8 cellular contexts compared by ENCODE assay signal in genomic region chr6:31540640-31541039, GRCh38. TPM values are rescaled to one million over a fixed set of nuclear protein-coding genes. Genes with fewer than 3 reads are reported as not detected.
DNase-seq lines count a peak whose midpoint lies in the region; ATAC-seq, FAIRE-seq and TF ChIP-seq lines count a peak whose summit lies in the region.

No MANE protein-coding gene starts in this region.

- TF ChIP-seq CTCF in astrocyte (IDR thresholded peaks at IDR 0.05; ENCODE audit: insufficient read depth, low read depth, low read length) (no peak), liver (IDR thresholded peaks at IDR 0.05; ENCODE audit: low read depth, low read length, missing input control) (no peak), thoracic aorta (IDR thresholded peaks at IDR 0.05) (no peak)

- POLR2A ChIA-PET in activated CD4-positive, alpha-beta T cell treated with anti-CD3 and anti-CD28 coated beads, Interleukin-2, amount 10 ng/mL, durations not matched to agents 7 days and 5 days (lab: Charles Lee), result interaction anchor here (1.8 to 2.2 kb wide), 2 partner anchors 35 to 46 kb away, joined by 10 to 13 read pairs; partner anchors contain the start of gene TNF

- peak overlapping the region; percentile 98 for H3K27ac ChIP-seq in astrocyte (ENCODE audit: low read depth, low read length)
- H3K27ac ChIP-seq in liver (ENCODE audit: low read depth in 1 of 2, low read length in 2 of 2), result peak overlapping the region; percentile 99
- peak overlapping the region; percentile 79 to 98 for H3K27ac ChIP-seq in thoracic aorta

- WGBS in liver, result 20% methylated on average over 4 of the region's 4 CpGs

- no peak for FAIRE-seq in astrocyte (lab: Jason Lieb, UNC)

- H3K4me1 Mint-ChIP-seq in activated CD4-positive, alpha-beta T cell treated with anti-CD3 and anti-CD28 coated beads, Interleukin-2, amount 10 ng/mL, durations not matched to agents 7 days and 5 days, result peaks cover 52% of the 10 kb centered on the region
- peaks cover 30% of the 10 kb centered on the region for H3K4me1 Mint-ChIP-seq in astrocyte (ENCODE audit: low read depth, unreplicated experiment)

- H2AFZ ChIP-seq in astrocyte (ENCODE audit: low read depth, low read length), result no peak overlapping the region

- H3K27ac Mint-ChIP-seq in activated CD4-positive, alpha-beta T cell treated with anti-CD3 and anti-CD28 coated beads, Interleukin-2, amount 10 ng/mL, durations not matched to agents 7 days and 5 days, result peak overlapping the region; percentile 99
- H3K27ac Mint-ChIP-seq in astrocyte (ENCODE audit: unreplicated experiment), result peak overlapping the region; percentile 98

- CTCF ChIA-PET in activated CD4-positive, alpha-beta T cell treated with anti-CD3 and anti-CD28 coated beads, Interleukin-2, amount 10 ng/mL, durations not matched to agents 7 days and 5 days (lab: Charles Lee), result interaction anchor here (0.9 to 23.4 kb wide), 6 partner anchors 10 to 112 kb away, joined by 3 to 497 read pairs (median 12); partner anchors contain the start of genes BAG6, MCCD1, MICB and NCR3

- peaks cover 29% of the 10 kb centered on the region for H3K4me1 ChIP-seq in astrocyte (ENCODE audit: insufficient read depth, low read length)
- H3K4me1 ChIP-seq in liver (ENCODE audit: control insufficient read depth in 4 of 4, insufficient read depth in 4 of 4, low read length in 3 of 4), result peaks cover 5 to 31% (median 26%) of the 10 kb centered on the region in 4 donors
- H3K4me1 ChIP-seq in thoracic aorta (ENCODE audit: control insufficient read depth in 1 of 2, low read depth in 2 of 2), result peaks cover 25 to 35% of the 10 kb centered on the region in 2 donors

- H3K4me3 ChIP-seq in astrocyte (ENCODE audit: insufficient read depth, low read depth, low read length) (peak overlapping the region; percentile 84), liver (ENCODE audit: low read depth in 1 of 3, low read length in 3 of 3) (peak overlapping the region; percentile 56 to 100 (median 98)), thoracic aorta (peak overlapping the region; percentile 85)

- peaks cover 37% of the 10 kb centered on the region for H3K36me3 ChIP-seq in astrocyte (ENCODE audit: insufficient read depth, low read length)
- peaks cover 3 to 33% (median 27%) of the 10 kb centered on the region in 4 donors for H3K36me3 ChIP-seq in liver (ENCODE audit: control insufficient read depth in 4 of 4, insufficient read depth in 3 of 4, low read depth in 1 of 4, low read length in 3 of 4)
- H3K36me3 ChIP-seq in thoracic aorta, result peaks cover 36% of the 10 kb centered on the region

- H3K9ac ChIP-seq in astrocyte (ENCODE audit: low read length), result peak overlapping the region; percentile 96
- H3K9ac ChIP-seq in liver (ENCODE audit: low read depth in 1 of 2, low read length in 2 of 2), result peak overlapping the region; percentile 99 to 100

- no peak for DNase-seq in activated CD4-positive, alpha-beta T cell treated with anti-CD3 and anti-CD28 coated beads, Interleukin-2, amount 10 ng/mL, durations not matched to agents 7 days and 5 days
- no peak for DNase-seq in activated CD4-positive, alpha-beta T cell treated with anti-CD3 and anti-CD28 coated beads for 4 hours
- DNase-seq in astrocyte (ENCODE audit: low read depth) (no peak), thoracic aorta (ENCODE audit: low spot score) (no peak), cerebellar nuclear complex (lab: John Stamatoyannopoulos, UW) (no peak), KG1 (lab: John Stamatoyannopoulos, UW) (no peak), AG08395 (ENCODE audit: low spot score) (no peak)

- H3K9me3 ChIP-seq in astrocyte (ENCODE audit: insufficient read depth, low read depth, low read length) (no peaks in the 10 kb centered on the region), liver (ENCODE audit: control insufficient read depth in 4 of 4, low read length in 3 of 4) (no peaks in the 10 kb centered on the region), thoracic aorta (no peaks in the 10 kb centered on the region)

- peaks cover 61% of the 10 kb centered on the region for H3K79me2 ChIP-seq in astrocyte (ENCODE audit: insufficient read depth, low read length)

- peak overlapping the region; percentile 95 for H3K4me2 ChIP-seq in astrocyte (ENCODE audit: low read length)

- peaks cover 51% of the 10 kb centered on the region for H3K36me3 Mint-ChIP-seq in activated CD4-positive, alpha-beta T cell treated with anti-CD3 and anti-CD28 coated beads, Interleukin-2, amount 10 ng/mL, durations not matched to agents 7 days and 5 days (ENCODE audit: low read depth)
- H3K36me3 Mint-ChIP-seq in astrocyte (ENCODE audit: low read depth, unreplicated experiment), result peaks cover 30% of the 10 kb centered on the region

- TF ChIP-seq RAD21 in liver (IDR thresholded peaks at IDR 0.05), result no peak

- H3K27me3 ChIP-seq in astrocyte (ENCODE audit: insufficient read depth, low read length) (no peaks in the 10 kb centered on the region), liver (ENCODE audit: control insufficient read depth in 4 of 4, insufficient read depth in 4 of 4, low read length in 3 of 4) (no peaks in the 10 kb centered on the region), thoracic aorta (replicated peaks; ENCODE audit: insufficient read depth) (no peaks in the 10 kb centered on the region)

- no peak for ATAC-seq in thoracic aorta (ENCODE audit: insufficient number of reproducible peaks, low FRiP score, low read depth)

- peak overlapping the region; percentile 98 for H3K4me3 Mint-ChIP-seq in activated CD4-positive, alpha-beta T cell treated with anti-CD3 and anti-CD28 coated beads, Interleukin-2, amount 10 ng/mL, durations not matched to agents 7 days and 5 days
- H3K4me3 Mint-ChIP-seq in astrocyte (ENCODE audit: unreplicated experiment), result peak overlapping the region; percentile 100

- H3K27me3 Mint-ChIP-seq in activated CD4-positive, alpha-beta T cell treated with anti-CD3 and anti-CD28 coated beads, Interleukin-2, amount 10 ng/mL, durations not matched to agents 7 days and 5 days, result no peaks in the 10 kb centered on the region
- H3K27me3 Mint-ChIP-seq in astrocyte (ENCODE audit: low read depth, unreplicated experiment), result no peaks in the 10 kb centered on the region

- H4K20me1 ChIP-seq in astrocyte (ENCODE audit: insufficient read depth, low read length), result peaks cover 53% of the 10 kb centered on the region

- no peaks in the 10 kb centered on the region for H3K9me3 Mint-ChIP-seq in activated CD4-positive, alpha-beta T cell treated with anti-CD3 and anti-CD28 coated beads, Interleukin-2, amount 10 ng/mL, durations not matched to agents 7 days and 5 days
- H3K9me3 Mint-ChIP-seq in astrocyte (ENCODE audit: unreplicated experiment), result no peaks in the 10 kb centered on the region

TF ChIP-seq in liver, 16 proteins besides CTCF, POLR2A, EP300 and RAD21:
- TF ChIP-seq REST (IDR thresholded peaks at IDR 0.05) (peak; percentile 13), HNF4A (conservative IDR thresholded peaks at IDR 0.05) (no peak), JUND (IDR thresholded peaks at IDR 0.05) (no peak)

RNA-seq across cellular contexts. Expression of gene DDX39B, which starts 1.2 kb away (rescaled TPM):
- total RNA-seq in activated CD4-positive, alpha-beta T cell treated with anti-CD3 and anti-CD28 coated beads, Interleukin-2, amount 10 ng/mL, durations not matched to agents 7 days and 5 days, result 100 to 1,000 TPM; 420 to 442 TPM
- total RNA-seq in astrocyte (284 and 294 TPM in 2 replicates), liver (100 to 1,000 TPM; 151 to 254 TPM), thoracic aorta (100 to 1,000 TPM; 198 to 217 TPM)
- 100 to 1,000 TPM in 1 of 2 donors, 10 to 100 TPM in 1; 75.0 to 120 TPM for polyA plus RNA-seq in liver

RNA-seq across cellular contexts. Expression of gene ATP6V1G2, which starts 5.8 kb away (rescaled TPM):
- 1 to 10 TPM; 3.6 to 3.7 TPM for total RNA-seq in activated CD4-positive, alpha-beta T cell treated with anti-CD3 and anti-CD28 coated beads, Interleukin-2, amount 10 ng/mL, durations not matched to agents 7 days and 5 days
- total RNA-seq in astrocyte, result 2.6 and 3.4 TPM in 2 replicates
- under 1 TPM; 0.14 to 0.17 TPM for total RNA-seq in liver
- polyA plus RNA-seq in liver, result under 1 TPM; 0.35 to 0.36 TPM
- total RNA-seq in thoracic aorta, result under 1 TPM; 0.78 to 0.95 TPM

RNA-seq across cellular contexts. Expression of gene NFKBIL1, which starts 6.8 kb away (rescaled TPM):
- 10 to 100 TPM; 15.8 to 16.0 TPM for total RNA-seq in activated CD4-positive, alpha-beta T cell treated with anti-CD3 and anti-CD28 coated beads, Interleukin-2, amount 10 ng/mL, durations not matched to agents 7 days and 5 days
- total RNA-seq in astrocyte, result 18.8 and 20.4 TPM in 2 replicates
- total RNA-seq in liver, result 1 to 10 TPM; 6.7 to 8.0 TPM
- 1 to 10 TPM; 3.3 to 9.6 TPM for polyA plus RNA-seq in liver
- 10 to 100 TPM; 23.8 to 24.2 TPM for total RNA-seq in thoracic aorta

RNA-seq across cellular contexts. Expression of gene MCCD1, which starts 11.9 kb away (rescaled TPM):
- total RNA-seq in activated CD4-positive, alpha-beta T cell treated with anti-CD3 and anti-CD28 coated beads, Interleukin-2, amount 10 ng/mL, durations not matched to agents 7 days and 5 days, result not detected
- not detected in 2 replicates for total RNA-seq in astrocyte
- under 1 TPM in 1 of 2 donors, not detected in 1; 0.56 TPM for total RNA-seq in liver
- not detected for polyA plus RNA-seq in liver
- not detected for total RNA-seq in thoracic aorta

RNA-seq across cellular contexts. Expression of gene LTA, which starts 31.4 kb away (rescaled TPM):
- total RNA-seq in activated CD4-positive, alpha-beta T cell treated with anti-CD3 and anti-CD28 coated beads, Interleukin-2, amount 10 ng/mL, durations not matched to agents 7 days and 5 days, result 10 to 100 TPM; 20.9 to 27.0 TPM
- total RNA-seq in astrocyte (not detected in 2 replicates), liver (not detected), thoracic aorta (not detected)
- under 1 TPM in 1 of 2 donors, not detected in 1; 0.05 TPM for polyA plus RNA-seq in liver
